ENCODE assay signal across 2 cellular contexts in genomic region chr14:23590198-23590597, GRCh38.
TF ChIP-seq lines count a peak whose summit lies in the region.

No MANE protein-coding gene starts in this region.

TF ChIP-seq in GM23338, 12 proteins besides CTCF, POLR2A, EP300 and RAD21:
- TF ChIP-seq POLR2AphosphoS5 (IDR thresholded peaks at IDR 0.05; ENCODE audit: low read depth) (no peak), ZNF331 (CRISPR knock-in tag; IDR thresholded peaks at IDR 0.05; ENCODE audit: low read depth) (no peak), STAT1 (IDR thresholded peaks at IDR 0.05; ENCODE audit: unreplicated experiment) (no peak)
- TF ChIP-seq, protein P1, sequence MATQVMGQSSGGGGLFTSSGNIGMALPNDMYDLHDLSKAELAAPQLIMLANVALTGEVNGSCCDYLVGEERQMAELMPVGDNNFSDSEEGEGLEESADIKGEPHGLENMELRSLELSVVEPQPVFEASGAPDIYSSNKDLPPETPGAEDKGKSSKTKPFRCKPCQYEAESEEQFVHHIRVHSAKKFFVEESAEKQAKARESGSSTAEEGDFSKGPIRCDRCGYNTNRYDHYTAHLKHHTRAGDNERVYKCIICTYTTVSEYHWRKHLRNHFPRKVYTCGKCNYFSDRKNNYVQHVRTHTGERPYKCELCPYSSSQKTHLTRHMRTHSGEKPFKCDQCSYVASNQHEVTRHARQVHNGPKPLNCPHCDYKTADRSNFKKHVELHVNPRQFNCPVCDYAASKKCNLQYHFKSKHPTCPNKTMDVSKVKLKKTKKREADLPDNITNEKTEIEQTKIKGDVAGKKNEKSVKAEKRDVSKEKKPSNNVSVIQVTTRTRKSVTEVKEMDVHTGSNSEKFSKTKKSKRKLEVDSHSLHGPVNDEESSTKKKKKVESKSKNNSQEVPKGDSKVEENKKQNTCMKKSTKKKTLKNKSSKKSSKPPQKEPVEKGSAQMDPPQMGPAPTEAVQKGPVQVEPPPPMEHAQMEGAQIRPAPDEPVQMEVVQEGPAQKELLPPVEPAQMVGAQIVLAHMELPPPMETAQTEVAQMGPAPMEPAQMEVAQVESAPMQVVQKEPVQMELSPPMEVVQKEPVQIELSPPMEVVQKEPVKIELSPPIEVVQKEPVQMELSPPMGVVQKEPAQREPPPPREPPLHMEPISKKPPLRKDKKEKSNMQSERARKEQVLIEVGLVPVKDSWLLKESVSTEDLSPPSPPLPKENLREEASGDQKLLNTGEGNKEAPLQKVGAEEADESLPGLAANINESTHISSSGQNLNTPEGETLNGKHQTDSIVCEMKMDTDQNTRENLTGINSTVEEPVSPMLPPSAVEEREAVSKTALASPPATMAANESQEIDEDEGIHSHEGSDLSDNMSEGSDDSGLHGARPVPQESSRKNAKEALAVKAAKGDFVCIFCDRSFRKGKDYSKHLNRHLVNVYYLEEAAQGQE (IDR thresholded peaks at IDR 0.05; ENCODE audit: unreplicated experiment), result no peak

TF ChIP-seq in K562, 482 proteins besides CTCF, POLR2A, EP300 and RAD21:
- no peak for TF ChIP-seq POLR3A (IDR thresholded peaks at IDR 0.05; ENCODE audit: borderline replicate concordance, extremely low read depth, insufficient read depth, insufficient read length)
- peak; percentile 31; the same call in 1 of the 2 replicates for TF ChIP-seq ZNF121 (CRISPR knock-in tag; conservative IDR thresholded peaks at IDR 0.05)
- no peak for TF ChIP-seq TFAM (CRISPR knock-in tag; conservative IDR thresholded peaks at IDR 0.05)
- no peak for TF ChIP-seq ARNT (IDR thresholded peaks at IDR 0.05)
- TF ChIP-seq, protein P2, sequence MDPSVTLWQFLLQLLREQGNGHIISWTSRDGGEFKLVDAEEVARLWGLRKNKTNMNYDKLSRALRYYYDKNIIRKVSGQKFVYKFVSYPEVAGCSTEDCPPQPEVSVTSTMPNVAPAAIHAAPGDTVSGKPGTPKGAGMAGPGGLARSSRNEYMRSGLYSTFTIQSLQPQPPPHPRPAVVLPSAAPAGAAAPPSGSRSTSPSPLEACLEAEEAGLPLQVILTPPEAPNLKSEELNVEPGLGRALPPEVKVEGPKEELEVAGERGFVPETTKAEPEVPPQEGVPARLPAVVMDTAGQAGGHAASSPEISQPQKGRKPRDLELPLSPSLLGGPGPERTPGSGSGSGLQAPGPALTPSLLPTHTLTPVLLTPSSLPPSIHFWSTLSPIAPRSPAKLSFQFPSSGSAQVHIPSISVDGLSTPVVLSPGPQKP (CRISPR knock-in tag; IDR thresholded peaks at IDR 0.05), result no peak
- no peak for TF ChIP-seq ZBTB34 (CRISPR knock-in tag; IDR thresholded peaks at IDR 0.05)
